ENCODE assay signal across 22 cellular contexts in genomic region chr2:9391961-9392695, GRCh38. TPM values are rescaled to one million over a fixed set of nuclear protein-coding genes. Genes with fewer than 3 reads are reported as not detected.
DNase-seq lines count a peak whose midpoint lies in the region; ATAC-seq and TF ChIP-seq lines count a peak whose summit lies in the region.
"Had no signal": no experiment of that assay in that cellular context is flagged by ENCODE, and none has a peak within 500 bp of the region (broad histone marks: within the 10 kb centered on the region; RNA-seq: fewer than 3 reads in every experiment).

No MANE protein-coding gene starts in this region.

- no peak overlapping the region for H3K4me3 Mint-ChIP-seq in WTC11
- H3K4me3 Mint-ChIP-seq: stimulated activated memory B cell treated with anti-CD40 and anti-IgM and Interleukin-4, amounts not matched to agents 10 μg/mL and 1 μg/mL and 100 μg/mL, for 72 hours had no signal

- no peaks in the 10 kb centered on the region for H3K27me3 ChIP-seq in cardiac muscle cell
- H3K27me3 ChIP-seq in right cardiac atrium (ENCODE audit: control insufficient read depth, insufficient read depth): no peaks in the 10 kb centered on the region
- H3K27me3 ChIP-seq in psoas muscle (ENCODE audit: insufficient read depth in 3 of 3, low read length in 2 of 3): no peaks in the 10 kb centered on the region
- no peaks in the 10 kb centered on the region for H3K27me3 ChIP-seq in transverse colon
- H3K27me3 ChIP-seq: BE2C, colonic mucosa, upper lobe of right lung had no signal

- H3K9me3 ChIP-seq in cardiac muscle cell (ENCODE audit: low read depth): no peaks in the 10 kb centered on the region
- H3K9me3 ChIP-seq in right cardiac atrium (ENCODE audit: control insufficient read depth, low read length): no peaks in the 10 kb centered on the region
- H3K9me3 ChIP-seq in psoas muscle: no peaks in the 10 kb centered on the region
- H3K9me3 ChIP-seq in transverse colon: no peaks in the 10 kb centered on the region
- H3K9me3 ChIP-seq: BE2C, colonic mucosa, upper lobe of right lung had no signal

- TF ChIP-seq CTCF in cardiac muscle cell (IDR thresholded peaks at IDR 0.05; ENCODE audit: low read depth, low read length) (no peak), psoas muscle (IDR thresholded peaks at IDR 0.05) (no peak), transverse colon (IDR thresholded peaks at IDR 0.05) (no peak), WTC11 (IDR thresholded peaks at IDR 0.05) (no peak)

- CTCF ChIA-PET in WTC11 (lab: Charles Lee): interaction anchor here (1.0 to 2.2 kb wide), 6 partner anchors 10 to 253 kb away, joined by 3 to 15 read pairs (median 6); no protein-coding TSS in a partner anchor

- no peak for TF ChIP-seq POLR2A in transverse colon (IDR thresholded peaks at IDR 0.05)

- POLR2A ChIA-PET in WTC11 (lab: Charles Lee): interaction anchor here (0.6 to 0.7 kb wide), 2 partner anchors 45 to 243 kb away, joined by 4 to 8 read pairs; no protein-coding TSS in a partner anchor

- no peak for TF ChIP-seq EP300 in transverse colon (IDR thresholded peaks at IDR 0.05; ENCODE audit: low read depth)

- WGBS in right cardiac atrium: 80% methylated on average over 12 of the region's 12 CpGs
- 84 to 92% (median 91%) methylated on average over 12 of the region's 12 CpGs for WGBS in psoas muscle, 3 donors
- 89 to 90% methylated on average over 3 to 12 of the region's 12 CpGs for WGBS in transverse colon (ENCODE audit: low coverage in 1 of 2), 2 donors

- intact Hi-C loops in Right ventricle myocardium superior (cut with DNase I): no loop called here
- intact Hi-C loops in right cardiac atrium (cut with DNase I): no loop called here
- intact Hi-C loops in psoas muscle (cut with DNase I): no loop called here
- intact Hi-C loops in transverse colon (cut with DNase I; ENCODE audit: low total_unique reads): no loop called here

- H3K36me3 ChIP-seq in cardiac muscle cell (peaks cover 2% of the 10 kb centered on the region), psoas muscle (ENCODE audit: insufficient read depth in 1 of 2, low read depth in 1 of 2) (peaks cover 0 to 19% of the 10 kb centered on the region in 2 donors), transverse colon (peaks cover 0 to 17% (median 3%) of the 10 kb centered on the region in 4 donors)
- H3K36me3 ChIP-seq: BE2C, colonic mucosa had no signal

- ATAC-seq in Right ventricle myocardium superior (ENCODE audit: poor library complexity) (no peak), right cardiac atrium (no peak), psoas muscle (no peak), WTC11 (no peak)
- ATAC-seq: stimulated activated memory B cell treated with anti-CD40 and anti-IgM and Interleukin-4, amounts not matched to agents 10 μg/mL and 1 μg/mL and 100 μg/mL, for 72 hours; upper lobe of right lung had no signal

- H3K4me3 ChIP-seq in cardiac muscle cell: no peak overlapping the region
- H3K4me3 ChIP-seq in right cardiac atrium (ENCODE audit: low read length): no peak overlapping the region
- H3K4me3 ChIP-seq in psoas muscle: no peak overlapping the region
- no peak overlapping the region for H3K4me3 ChIP-seq in transverse colon
- H3K4me3 ChIP-seq: colonic mucosa, GM23248, upper lobe of right lung had no signal

- H3K27ac ChIP-seq in cardiac muscle cell (peak overlapping the region; percentile 45), right cardiac atrium (ENCODE audit: low read length) (peak overlapping the region; percentile 68), psoas muscle (peak overlapping the region; percentile 63), transverse colon (peak overlapping the region; percentile 3 to 57 (median 26))
- H3K27ac ChIP-seq: colonic mucosa, GM23248, upper lobe of right lung had no signal

- H3K4me1 ChIP-seq in cardiac muscle cell (ENCODE audit: low read depth): peaks cover 13% of the 10 kb centered on the region
- H3K4me1 ChIP-seq in right cardiac atrium (ENCODE audit: control insufficient read depth, insufficient read depth, low read length): peaks cover 5% of the 10 kb centered on the region
- peaks cover 3% of the 10 kb centered on the region for H3K4me1 ChIP-seq in psoas muscle
- H3K4me1 ChIP-seq in transverse colon: no peaks in the 10 kb centered on the region
- H3K4me1 ChIP-seq: BE2C, colonic mucosa, upper lobe of right lung had no signal

- peaks cover 12% of the 10 kb centered on the region for H3K4me1 Mint-ChIP-seq in WTC11
- H3K4me1 Mint-ChIP-seq: stimulated activated memory B cell treated with anti-CD40 and anti-IgM and Interleukin-4, amounts not matched to agents 10 μg/mL and 1 μg/mL and 100 μg/mL, for 72 hours had no signal

- no peak for DNase-seq in cardiac muscle cell (ENCODE audit: low read depth in 1 of 2, low spot score in 1 of 2)
- no peak for DNase-seq in Right ventricle myocardium superior
- no peak for DNase-seq in right cardiac atrium
- DNase-seq in psoas muscle: no peak
- DNase-seq in transverse colon: no peak
- no peak for DNase-seq in activated T-cell treated with anti-CD3 and anti-CD28 coated beads for 4 hours
- DNase-seq in WTC11 (ENCODE audit: low spot score): no peak
- DNase-seq in OCI-M2 (lab: John Stamatoyannopoulos, UW; ENCODE audit: unreplicated experiment): no peak
- DNase-seq: 8988T; activated CD4-positive, alpha-beta T cell treated with anti-CD3 and anti-CD28 coated beads, Interleukin-2, amount 50 U/mL, for 4 hours; activated naive CD4-positive, alpha-beta T cell; activated T-cell treated with anti-CD3 and anti-CD28 coated beads, Interleukin-2, amount 50 U/mL, for 1 hour; BE2C; colonic mucosa; midbrain; NCI-H1105; NCI-H524 treated with DMSO at 0.1 percent for 48 hours; SHP77; T-helper 1 cell; upper lobe of right lung had no signal

- peaks cover 2% of the 10 kb centered on the region for H3K36me3 Mint-ChIP-seq in WTC11
- H3K36me3 Mint-ChIP-seq: stimulated activated memory B cell treated with anti-CD40 and anti-IgM and Interleukin-4, amounts not matched to agents 10 μg/mL and 1 μg/mL and 100 μg/mL, for 72 hours had no signal

- H3K27ac Mint-ChIP-seq in WTC11: no peak overlapping the region
- H3K27ac Mint-ChIP-seq: stimulated activated memory B cell treated with anti-CD40 and anti-IgM and Interleukin-4, amounts not matched to agents 10 μg/mL and 1 μg/mL and 100 μg/mL, for 72 hours had no signal

- H3K9me3 Mint-ChIP-seq in WTC11: no peaks in the 10 kb centered on the region
- H3K9me3 Mint-ChIP-seq: stimulated activated memory B cell treated with anti-CD40 and anti-IgM and Interleukin-4, amounts not matched to agents 10 μg/mL and 1 μg/mL and 100 μg/mL, for 72 hours had no signal

- in situ Hi-C loops in transverse colon (cut with MboI; ENCODE audit: low pct_ligation_motif_present in 1 of 4, low pct_unique_long_range_greater_than_20kb in 1 of 4, low sequenced_read_pairs in 3 of 4): no loop called here

- no peaks in the 10 kb centered on the region for H3K27me3 Mint-ChIP-seq in WTC11 (ENCODE audit: low read depth)
- H3K27me3 Mint-ChIP-seq: stimulated activated memory B cell treated with anti-CD40 and anti-IgM and Interleukin-4, amounts not matched to agents 10 μg/mL and 1 μg/mL and 100 μg/mL, for 72 hours had no signal

TF ChIP-seq in WTC11, 78 proteins besides CTCF, POLR2A, EP300 and RAD21 (continues in another document):
- no peak for TF ChIP-seq NFE2L1 (CRISPR knock-in tag; IDR thresholded peaks at IDR 0.05)
- TF ChIP-seq JUN (CRISPR knock-in tag; IDR thresholded peaks at IDR 0.05): no peak
- TF ChIP-seq OVOL2 (CRISPR knock-in tag; IDR thresholded peaks at IDR 0.05; ENCODE audit: borderline replicate concordance): no peak
- TF ChIP-seq CREM (CRISPR knock-in tag; IDR thresholded peaks at IDR 0.05): no peak
- TF ChIP-seq CDX4 (CRISPR knock-in tag; IDR thresholded peaks at IDR 0.05; ENCODE audit: borderline replicate concordance): no peak
- no peak for TF ChIP-seq JAZF1 (CRISPR knock-in tag; IDR thresholded peaks at IDR 0.05)
- TF ChIP-seq, protein P1, sequence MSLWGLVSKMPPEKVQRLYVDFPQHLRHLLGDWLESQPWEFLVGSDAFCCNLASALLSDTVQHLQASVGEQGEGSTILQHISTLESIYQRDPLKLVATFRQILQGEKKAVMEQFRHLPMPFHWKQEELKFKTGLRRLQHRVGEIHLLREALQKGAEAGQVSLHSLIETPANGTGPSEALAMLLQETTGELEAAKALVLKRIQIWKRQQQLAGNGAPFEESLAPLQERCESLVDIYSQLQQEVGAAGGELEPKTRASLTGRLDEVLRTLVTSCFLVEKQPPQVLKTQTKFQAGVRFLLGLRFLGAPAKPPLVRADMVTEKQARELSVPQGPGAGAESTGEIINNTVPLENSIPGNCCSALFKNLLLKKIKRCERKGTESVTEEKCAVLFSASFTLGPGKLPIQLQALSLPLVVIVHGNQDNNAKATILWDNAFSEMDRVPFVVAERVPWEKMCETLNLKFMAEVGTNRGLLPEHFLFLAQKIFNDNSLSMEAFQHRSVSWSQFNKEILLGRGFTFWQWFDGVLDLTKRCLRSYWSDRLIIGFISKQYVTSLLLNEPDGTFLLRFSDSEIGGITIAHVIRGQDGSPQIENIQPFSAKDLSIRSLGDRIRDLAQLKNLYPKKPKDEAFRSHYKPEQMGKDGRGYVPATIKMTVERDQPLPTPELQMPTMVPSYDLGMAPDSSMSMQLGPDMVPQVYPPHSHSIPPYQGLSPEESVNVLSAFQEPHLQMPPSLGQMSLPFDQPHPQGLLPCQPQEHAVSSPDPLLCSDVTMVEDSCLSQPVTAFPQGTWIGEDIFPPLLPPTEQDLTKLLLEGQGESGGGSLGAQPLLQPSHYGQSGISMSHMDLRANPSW (CRISPR knock-in tag; conservative IDR thresholded peaks at IDR 0.05; ENCODE audit: low read depth): no peak

RNA-seq across cellular contexts. Expression of gene ITGB1BP1, which starts 31.2 kb away (rescaled TPM):
- 30.9 and 35.5 TPM in 2 replicates for total RNA-seq in cardiac muscle cell
- 107 and 138 TPM in 2 replicates for polyA plus RNA-seq in cardiac muscle cell
- total RNA-seq in Right ventricle myocardium superior: 97.0 TPM
- total RNA-seq in right cardiac atrium: 100 to 1,000 TPM in 1 of 4 donors, 10 to 100 TPM in 3; 80.5 to 137 (median 84.2) TPM
- 126 TPM for polyA plus RNA-seq in right cardiac atrium
- 100 to 1,000 TPM in 1 of 4 donors, 10 to 100 TPM in 3; 47.5 to 138 (median 69.2) TPM for total RNA-seq in psoas muscle
- polyA plus RNA-seq in psoas muscle: 100 to 1,000 TPM in 1 of 3 donors, 10 to 100 TPM in 2; 74.1 to 116 (median 94.9) TPM
- 10 to 100 TPM; 10.7 to 27.7 (median 21.7) TPM for total RNA-seq in transverse colon
- 32.7 to 44.0 TPM (median 33.8 TPM) in 3 replicates for total RNA-seq in WTC11 (2021)

RNA-seq across cellular contexts. Expression of gene CPSF3, which starts 31.3 kb away (rescaled TPM):
- total RNA-seq in cardiac muscle cell: 45.9 and 57.4 TPM in 2 replicates
- polyA plus RNA-seq in cardiac muscle cell: 57.5 and 75.5 TPM in 2 replicates
- 14.0 TPM for total RNA-seq in Right ventricle myocardium superior
- total RNA-seq in right cardiac atrium: 10 to 100 TPM; 14.1 to 19.7 (median 16.1) TPM
- polyA plus RNA-seq in right cardiac atrium: 13.1 TPM
- total RNA-seq in psoas muscle: 10 to 100 TPM; 14.4 to 21.8 (median 17.8) TPM
- 10 to 100 TPM; 11.3 to 21.7 (median 19.3) TPM for polyA plus RNA-seq in psoas muscle
- 100 to 1,000 TPM in 1 of 4 donors, 10 to 100 TPM in 3; 17.6 to 173 (median 22.2) TPM for total RNA-seq in transverse colon
- total RNA-seq in WTC11 (2021): 83.7 to 88.4 TPM (median 84.2 TPM) in 3 replicates
